ENCODE assay signal across 18 cellular contexts in the genomic region with DNA sequence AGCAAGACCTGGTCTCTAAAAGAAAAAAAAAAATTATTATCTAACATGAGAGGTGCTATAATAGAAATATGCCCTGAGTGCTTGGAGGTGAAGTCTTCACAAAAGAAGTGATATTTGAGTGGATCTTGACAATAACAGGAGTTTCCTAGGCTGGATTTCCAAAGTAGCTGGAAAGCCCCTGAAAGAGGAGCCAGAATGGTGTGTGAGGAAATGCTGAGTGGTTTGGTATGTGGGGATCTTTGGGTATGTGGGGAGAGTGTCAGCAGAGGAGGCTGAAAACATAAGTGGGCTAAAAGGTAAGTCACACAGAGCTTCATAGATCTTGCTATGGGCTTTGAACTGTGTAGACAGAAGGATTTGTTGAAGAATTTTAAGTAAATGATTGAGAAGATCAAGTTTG.
A peak's percentile ranks its signal among the peaks of the same experiment; 100 is the strongest.
DNase-seq lines count a peak whose midpoint lies in the region; ATAC-seq and TF ChIP-seq lines count a peak whose summit lies in the region.
"Had no signal": no experiment of that assay in that cellular context is flagged by ENCODE, and none has a peak within 500 bp of the region (broad histone marks: within the 10 kb centered on the region; RNA-seq: fewer than 3 reads in every experiment).

No MANE protein-coding gene starts in this region.

- intact Hi-C loops in natural killer cell (cut with micrococcal nuclease), result no loop called here

- H3K4me3 Mint-ChIP-seq in natural killer cell treated with Interleukin-12 subunit alpha and Interleukin-12 subunit beta and Interleukin-15 and Interleukin-18, amount 100 ng/mL, for 72 hours, result peak overlapping the region; percentile 7
- H3K4me3 Mint-ChIP-seq in natural killer cell, result no peak overlapping the region
- H3K4me3 Mint-ChIP-seq: B cell; CD4-positive, CD25-positive, alpha-beta regulatory T cell had no signal

- DNase-seq in natural killer cell treated with Interleukin-12 subunit alpha and Interleukin-12 subunit beta and Interleukin-15 and Interleukin-18, amount 100 ng/mL, for 72 hours (ENCODE audit: low spot score), result no peak
- DNase-seq in natural killer cell (no peak), choroid plexus epithelial cell (ENCODE audit: low read depth) (peak; percentile 62), lung microvascular endothelial cell (ENCODE audit: low read depth in 2 of 2) (peak; percentile 24 to 67), 8988T (no peak), NCI-H748 treated with DMSO at 0.1 percent for 48 hours (lab: John Stamatoyannopoulos, UW) (no peak), NCI-H128 (lab: John Stamatoyannopoulos, UW; ENCODE audit: unreplicated experiment) (no peak)
- DNase-seq: Caco-2; CD4-positive, CD25-positive, alpha-beta regulatory T cell; DMS153; GOT3; NCI-H1417 treated with DMSO at 0.1 percent for 48 hours; NCI-H2029; NCI-H2171; NCI-H446 treated with DMSO at 0.1 percent for 48 hours had no signal

- H3K9me3 Mint-ChIP-seq in natural killer cell treated with Interleukin-12 subunit alpha and Interleukin-12 subunit beta and Interleukin-15 and Interleukin-18, amount 100 ng/mL, for 72 hours, result no peaks in the 10 kb centered on the region
- no peaks in the 10 kb centered on the region for H3K9me3 Mint-ChIP-seq in natural killer cell

- peaks cover 13 to 23% of the 10 kb centered on the region in 2 donors for H3K27me3 Mint-ChIP-seq in natural killer cell treated with Interleukin-12 subunit alpha and Interleukin-12 subunit beta and Interleukin-15 and Interleukin-18, amount 100 ng/mL, for 72 hours
- H3K27me3 Mint-ChIP-seq in natural killer cell (ENCODE audit: low read depth in 2 of 2), result peaks cover 13 to 19% of the 10 kb centered on the region in 2 donors
- H3K27me3 Mint-ChIP-seq: B cell had no signal

- peaks cover 0 to 22% of the 10 kb centered on the region in 2 donors for H3K4me1 Mint-ChIP-seq in natural killer cell treated with Interleukin-12 subunit alpha and Interleukin-12 subunit beta and Interleukin-15 and Interleukin-18, amount 100 ng/mL, for 72 hours (ENCODE audit: low read depth in 2 of 2)
- H3K4me1 Mint-ChIP-seq in natural killer cell, result no peaks in the 10 kb centered on the region

- no peak for ATAC-seq in natural killer cell treated with Interleukin-12 subunit alpha and Interleukin-12 subunit beta and Interleukin-15 and Interleukin-18, amount 100 ng/mL, for 72 hours
- ATAC-seq in natural killer cell, result no peak

- H3K4me1 ChIP-seq in subcutaneous abdominal adipose tissue (ENCODE audit: control insufficient read depth in 5 of 5, insufficient read depth in 5 of 5, low read length in 5 of 5), result peaks cover 14 to 47% (median 32%) of the 10 kb centered on the region in 5 donors

- H3K27ac Mint-ChIP-seq in natural killer cell treated with Interleukin-12 subunit alpha and Interleukin-12 subunit beta and Interleukin-15 and Interleukin-18, amount 100 ng/mL, for 72 hours, result no peak overlapping the region
- no peak overlapping the region for H3K27ac Mint-ChIP-seq in natural killer cell
- H3K27ac Mint-ChIP-seq: B cell had no signal

- H3K9ac ChIP-seq in subcutaneous abdominal adipose tissue (ENCODE audit: low read length in 5 of 5), result no peak overlapping the region

- H3K36me3 ChIP-seq in subcutaneous abdominal adipose tissue (ENCODE audit: control insufficient read depth in 5 of 5, insufficient read depth in 5 of 5, low read length in 5 of 5), result no peaks in the 10 kb centered on the region

- TF ChIP-seq CTCF in natural killer cell (IDR thresholded peaks at IDR 0.05) (no peak), choroid plexus epithelial cell (conservative IDR thresholded peaks at IDR 0.05; ENCODE audit: low read depth, low read length) (no peak)

- peaks cover 0 to 2% (median 0%) of the 10 kb centered on the region in 5 donors for H3K9me3 ChIP-seq in subcutaneous abdominal adipose tissue (ENCODE audit: control insufficient read depth in 5 of 5, low read length in 5 of 5)
- H3K9me3 ChIP-seq: Caco-2 had no signal

- H3K36me3 Mint-ChIP-seq in natural killer cell treated with Interleukin-12 subunit alpha and Interleukin-12 subunit beta and Interleukin-15 and Interleukin-18, amount 100 ng/mL, for 72 hours, result no peaks in the 10 kb centered on the region
- H3K36me3 Mint-ChIP-seq in natural killer cell, result no peaks in the 10 kb centered on the region

- peak overlapping the region; percentile 71 for H3K27ac ChIP-seq in subcutaneous abdominal adipose tissue (ENCODE audit: low read depth, low read length)
- H3K27ac ChIP-seq: RWPE1 had no signal

- H3K4me3 ChIP-seq in choroid plexus epithelial cell (ENCODE audit: low read depth, low read length) (no peak overlapping the region), subcutaneous abdominal adipose tissue (ENCODE audit: low read depth in 1 of 5, low read length in 5 of 5) (no peak overlapping the region)

- peaks cover 0 to 2% (median 0%) of the 10 kb centered on the region in 5 donors for H3K27me3 ChIP-seq in subcutaneous abdominal adipose tissue (ENCODE audit: control insufficient read depth in 5 of 5, insufficient read depth in 4 of 5, low read length in 5 of 5)

Comparison
In these comparisons a context has a peak if more than half of its experiments do, and no peak if none do; other contexts are left out.
1. DNase-seq: peak in choroid plexus epithelial cell (single experiment) and lung microvascular endothelial cell (2 of 2); none in natural killer cell treated with Interleukin-12 subunit alpha and Interleukin-12 subunit beta and Interleukin-15 and Interleukin-18, amount 100 ng/mL, for 72 hours (single experiment), natural killer cell (single experiment), 8988T (single experiment), NCI-H748 treated with DMSO at 0.1 percent for 48 hours (single experiment) and NCI-H128 (single experiment).